8 cellular contexts compared by ENCODE assay signal in genomic region chr5:16489322-16489791, GRCh38. TPM values are rescaled to one million over a fixed set of nuclear protein-coding genes. Genes with fewer than 3 reads are reported as not detected.
DNase-seq lines count a peak whose midpoint lies in the region; ATAC-seq and TF ChIP-seq lines count a peak whose summit lies in the region.

No MANE protein-coding gene starts in this region.

- H3K9me3 Mint-ChIP-seq in chondrocyte (ENCODE audit: low read depth): no peaks in the 10 kb centered on the region

- peaks cover 0 to 18% of the 10 kb centered on the region in 2 donors for H3K4me1 ChIP-seq in lung (ENCODE audit: control insufficient read depth in 2 of 2, insufficient read depth in 2 of 2, low read length in 2 of 2)

- H3K36me3 ChIP-seq in lung (ENCODE audit: control insufficient read depth in 2 of 2, insufficient read depth in 2 of 2, low read length in 2 of 2): no peaks in the 10 kb centered on the region

- H3K27ac Mint-ChIP-seq in chondrocyte (ENCODE audit: unreplicated experiment): no peak overlapping the region

- H3K27ac ChIP-seq in lung (ENCODE audit: low read depth in 1 of 2, low read length in 1 of 2): no peak overlapping the region

- DNase-seq in AG09319 (ENCODE audit: extremely low read depth, low read depth) (peak; percentile 25), NOMO-1 (lab: John Stamatoyannopoulos, UW; ENCODE audit: unreplicated experiment in 2 of 2) (peak; percentile 40 to 89), chondrocyte (ENCODE audit: low spot score) (no peak), lung (ENCODE audit: low spot score) (no peak), germinal center (ENCODE audit: low spot score) (no peak), activated gamma-delta T cell treated with Interleukin-2 at 50 U/mL for 16 hours (no peak)

- H3K27me3 ChIP-seq in lung (ENCODE audit: control insufficient read depth, insufficient read depth): no peaks in the 10 kb centered on the region

- H3K4me1 Mint-ChIP-seq in chondrocyte (ENCODE audit: low read depth): peaks cover 23% of the 10 kb centered on the region

- no peaks in the 10 kb centered on the region for H3K36me3 Mint-ChIP-seq in chondrocyte (ENCODE audit: low read depth)

- peak; percentile 73 for ATAC-seq in GM18519 (IDR thresholded peaks at IDR 0.05; ENCODE audit: low FRiP score, unreplicated experiment)
- peak; percentile 60 for ATAC-seq in HG03460 (IDR thresholded peaks at IDR 0.05; ENCODE audit: unreplicated experiment)
- peak; percentile 37 for ATAC-seq in lung (ENCODE audit: insufficient read depth, low FRiP score)

- WGBS in lung, 2 donors: 53 to 55% methylated on average over 1 of the region's 1 CpG

- no peak overlapping the region for H3K4me3 Mint-ChIP-seq in chondrocyte (ENCODE audit: unreplicated experiment)

- H3K4me3 ChIP-seq in lung: no peak overlapping the region

- peaks cover 0 to 2% of the 10 kb centered on the region in 2 donors for H3K9me3 ChIP-seq in lung (ENCODE audit: control insufficient read depth in 2 of 2, insufficient read depth in 1 of 2, low read length in 1 of 2)

- peak; percentile 82 for TF ChIP-seq CTCF in AG09319 (IDR thresholded peaks at IDR 0.05; ENCODE audit: low read depth, low read length)
- peak; percentile 91 for TF ChIP-seq CTCF in chondrocyte (IDR thresholded peaks at IDR 0.05)
- TF ChIP-seq CTCF in lung (IDR thresholded peaks at IDR 0.05; ENCODE audit: control extremely low read depth, extremely low read depth): peak; percentile 38

- no peaks in the 10 kb centered on the region for H3K27me3 Mint-ChIP-seq in chondrocyte (ENCODE audit: low read depth)

RNA-seq across cellular contexts. Expression of gene ZNF622, which starts 23.8 kb away (rescaled TPM):
- total RNA-seq in chondrocyte: 30.5 to 32.7 TPM (median 30.9 TPM) in 3 replicates
- 10 to 100 TPM; 15.0 to 33.0 TPM for total RNA-seq in lung
- polyA plus RNA-seq in lung: 10 to 100 TPM; 20.0 to 31.1 TPM

Comparison
In these comparisons a context has a peak if more than half of its experiments do, and no peak if none do; other contexts are left out.
1. DNase-seq: peak in AG09319 (single experiment) and NOMO-1 (2 of 2); none in chondrocyte (single experiment), lung (single experiment), germinal center (single experiment) and activated gamma-delta T cell treated with Interleukin-2 at 50 U/mL for 16 hours (single experiment).
2. CTCF ChIP-seq: peak in every context shown above with its lines; median percentile 91 in chondrocyte; 82 in AG09319; 38 in lung.
3. Peak in every context shown above with its lines, with median percentiles within 50 percentile points of each other: ATAC-seq.